Comparison of ENCODE assay signal across 8 cellular contexts in genomic region chr5:50922134-50922941, GRCh38.
DNase-seq lines count a peak whose midpoint lies in the region; ATAC-seq and TF ChIP-seq lines count a peak whose summit lies in the region.
"Not testable (repeated sequence)": the region's sequence is repeated elsewhere in the genome, so short reads cannot be mapped to it uniquely, and the experiment has no call there.

No MANE protein-coding gene starts in this region.

- H3K9me3 ChIP-seq in A673 (ENCODE audit: low read depth, low read length, poor library complexity, severe bottlenecking); HEK293 (ENCODE audit: control insufficient read depth, insufficient read depth, low read depth, low read length); Karpas-422 (ENCODE audit: low read length); hepatocyte (ENCODE audit: low read depth); prostate gland: not testable (repeated sequence)

- intact Hi-C loops in A673 (cut with micrococcal nuclease; ENCODE audit: unreplicated experiment); prostate gland (cut with DNase I): not testable (repeated sequence)

- not testable (repeated sequence) for H3K4me2 ChIP-seq in Karpas-422 (ENCODE audit: low read depth, low read length, poor library complexity, severe bottlenecking)
- peak overlapping the region; percentile 54 for H3K4me2 ChIP-seq in hepatocyte

- H4K20me1 ChIP-seq in Karpas-422 (ENCODE audit: insufficient read depth, low read depth, low read length); hepatocyte (ENCODE audit: insufficient read depth, poor library complexity, severe bottlenecking): not testable (repeated sequence)

- BruUV-seq in A673 (replicated peaks; lab: Mats Ljungman, UMichigan), result not testable (repeated sequence)

- WGBS in hepatocyte (ENCODE audit: low lambda C conversion rate, missing lambda C conversion rate), result 62% methylated on average over 35 of the region's 37 CpGs
- 72% methylated on average over 29 of the region's 37 CpGs for WGBS in prostate gland

- not testable (repeated sequence) for H3K9me3 Mint-ChIP-seq in WTC11

- not testable (repeated sequence) for H3K4me1 ChIP-seq in A673 (ENCODE audit: insufficient read depth, low read length, poor library complexity, severe bottlenecking); HEK293 (ENCODE audit: control insufficient read depth, insufficient read depth, low read length); Karpas-422 (ENCODE audit: low read length); hepatocyte (ENCODE audit: insufficient read depth); prostate gland (replicated peaks)

- H3K4me3 Mint-ChIP-seq in WTC11, result not testable (repeated sequence)

- POLR2A ChIA-PET in A673 (lab: Charles Lee; ENCODE audit: low non-redundant PET); HEK293 (lab: Yijun Ruan, JAX); WTC11 (lab: Charles Lee): not testable (repeated sequence)

- not testable (repeated sequence) for H3K4me3 ChIP-seq in A673 (ENCODE audit: low read depth, low read length, poor library complexity, severe bottlenecking); GM12875 (ENCODE audit: low read depth, low read length); HEK293 (ENCODE audit: low read depth, low read length); Karpas-422 (ENCODE audit: low read length); choroid plexus epithelial cell (ENCODE audit: low read depth, low read length); hepatocyte
- peak overlapping the region in 1 of 2 donors; percentile 5 for H3K4me3 ChIP-seq in prostate gland

- H3K27ac ChIP-seq in A673 (ENCODE audit: low read depth, low read length, poor library complexity, severe bottlenecking); HEK293 (ENCODE audit: extremely low read depth, low read depth, low read length); Karpas-422 (ENCODE audit: low read length); hepatocyte; prostate gland: not testable (repeated sequence)

- peak; percentile 51 for TF ChIP-seq CTCF in A673 (conservative IDR thresholded peaks at IDR 0.05; ENCODE audit: low read depth, low read length)
- peak; percentile 64 for TF ChIP-seq CTCF in GM12875 (IDR thresholded peaks at IDR 0.05; ENCODE audit: borderline replicate concordance, insufficient read depth, low read depth, low read length)
- peak; percentile 43 for TF ChIP-seq CTCF in HEK293 (tag by site-specific recombination; IDR thresholded peaks at IDR 0.05)
- TF ChIP-seq CTCF in WTC11 (IDR thresholded peaks at IDR 0.05), result peak; percentile 97
- peak; percentile 3 for TF ChIP-seq CTCF in choroid plexus epithelial cell (conservative IDR thresholded peaks at IDR 0.05; ENCODE audit: low read depth, low read length)
- TF ChIP-seq CTCF in hepatocyte (IDR thresholded peaks at IDR 0.05; ENCODE audit: poor library complexity), result peak; percentile 60
- peak; percentile 31 to 64 (median 38) for TF ChIP-seq CTCF in prostate gland (IDR thresholded peaks at IDR 0.05)

- CTCF ChIA-PET in A673 (lab: Charles Lee); HEK293 (lab: Yijun Ruan, JAX): not testable (repeated sequence)
- CTCF ChIA-PET in WTC11 (lab: Charles Lee), result interaction anchor here (0.7 to 1.5 kb wide), 5 partner anchors 20 to 111 kb away, joined by 3 to 4 read pairs (median 3); no protein-coding TSS in a partner anchor

- ATAC-seq in WTC11, result peak; percentile 98

- H3K36me3 Mint-ChIP-seq in WTC11, result not testable (repeated sequence)

- H2AFZ ChIP-seq in Karpas-422 (ENCODE audit: low read length); hepatocyte: not testable (repeated sequence)

- not testable (repeated sequence) for H3K4me1 Mint-ChIP-seq in WTC11

- not testable (repeated sequence) for H3K27ac Mint-ChIP-seq in WTC11

- H3K27me3 Mint-ChIP-seq in WTC11 (ENCODE audit: low read depth), result peaks cover 11% of the 10 kb centered on the region

- TF ChIP-seq POLR2A in prostate gland (IDR thresholded peaks at IDR 0.05), result not testable (repeated sequence)

- not testable (repeated sequence) for DNase-seq in A673 (ENCODE audit: low spot score); choroid plexus epithelial cell (ENCODE audit: low read depth); hepatocyte (ENCODE audit: low spot score); prostate gland (ENCODE audit: low spot score)
- peak; percentile 59 for DNase-seq in Karpas-422
- peak; percentile 75 for DNase-seq in WTC11 (ENCODE audit: low spot score)

- H3K36me3 ChIP-seq in A673 (ENCODE audit: insufficient read depth, low read length, poor library complexity, severe bottlenecking); HEK293 (ENCODE audit: control insufficient read depth in 2 of 2, insufficient read depth in 1 of 2, low read length in 2 of 2); Karpas-422 (ENCODE audit: insufficient read depth, low read length); hepatocyte (replicated peaks; ENCODE audit: insufficient read depth, low read depth); prostate gland: not testable (repeated sequence)

- H3K27me3 ChIP-seq in A673 (replicated peaks; ENCODE audit: insufficient read depth, low read depth, low read length, poor library complexity); Karpas-422 (ENCODE audit: low read length); hepatocyte; prostate gland (replicated peaks; ENCODE audit: insufficient read depth): not testable (repeated sequence)

- H3K9me2 ChIP-seq in Karpas-422 (replicated peaks; ENCODE audit: insufficient read depth, low read length); hepatocyte (replicated peaks; ENCODE audit: insufficient read depth): not testable (repeated sequence)

- H3K79me2 ChIP-seq in Karpas-422 (ENCODE audit: low read length); hepatocyte: not testable (repeated sequence)

- H3K9ac ChIP-seq in Karpas-422 (ENCODE audit: low read length), result not testable (repeated sequence)

TF ChIP-seq in HEK293, 187 proteins besides CTCF, POLR2A, EP300 and RAD21:
- TF ChIP-seq, protein P1, sequence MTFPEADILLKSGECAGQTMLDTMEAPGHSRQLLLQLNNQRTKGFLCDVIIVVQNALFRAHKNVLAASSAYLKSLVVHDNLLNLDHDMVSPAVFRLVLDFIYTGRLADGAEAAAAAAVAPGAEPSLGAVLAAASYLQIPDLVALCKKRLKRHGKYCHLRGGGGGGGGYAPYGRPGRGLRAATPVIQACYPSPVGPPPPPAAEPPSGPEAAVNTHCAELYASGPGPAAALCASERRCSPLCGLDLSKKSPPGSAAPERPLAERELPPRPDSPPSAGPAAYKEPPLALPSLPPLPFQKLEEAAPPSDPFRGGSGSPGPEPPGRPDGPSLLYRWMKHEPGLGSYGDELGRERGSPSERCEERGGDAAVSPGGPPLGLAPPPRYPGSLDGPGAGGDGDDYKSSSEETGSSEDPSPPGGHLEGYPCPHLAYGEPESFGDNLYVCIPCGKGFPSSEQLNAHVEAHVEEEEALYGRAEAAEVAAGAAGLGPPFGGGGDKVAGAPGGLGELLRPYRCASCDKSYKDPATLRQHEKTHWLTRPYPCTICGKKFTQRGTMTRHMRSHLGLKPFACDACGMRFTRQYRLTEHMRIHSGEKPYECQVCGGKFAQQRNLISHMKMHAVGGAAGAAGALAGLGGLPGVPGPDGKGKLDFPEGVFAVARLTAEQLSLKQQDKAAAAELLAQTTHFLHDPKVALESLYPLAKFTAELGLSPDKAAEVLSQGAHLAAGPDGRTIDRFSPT (tag by site-specific recombination; IDR thresholded peaks at IDR 0.05), result 0 out of 2 replicates have a peak, but pooled peaks have one; percentile 13
- TF ChIP-seq GLIS2 (tag by site-specific recombination; IDR thresholded peaks at IDR 0.05) (0 out of 2 replicates have a peak, but pooled peaks have one; percentile 44), ZNF335 (tag by site-specific recombination; conservative IDR thresholded peaks at IDR 0.05) (peak; percentile 74)
TF ChIP-seq in HEK293: peak in this region for 3; not testable (repeated sequence) for 184.

TF ChIP-seq in WTC11, 78 proteins besides CTCF, POLR2A, EP300 and RAD21:
- TF ChIP-seq ZNF121 (CRISPR knock-in tag; IDR thresholded peaks at IDR 0.05) (0 out of 2 replicates have a peak, but pooled peaks have one; percentile 5), CREM (CRISPR knock-in tag; IDR thresholded peaks at IDR 0.05) (0 out of 2 replicates have a peak, but pooled peaks have one; percentile 16)

Comparison
In these comparisons a context has a peak if more than half of its experiments do, and no peak if none do; other contexts are left out.
1. CTCF ChIP-seq: peak in every context shown above with its lines; median percentile 97 in WTC11; 64 in GM12875; 60 in hepatocyte; 51 in A673; 43 in HEK293; 38 in prostate gland; 3 in choroid plexus epithelial cell.